In the genomic region with DNA sequence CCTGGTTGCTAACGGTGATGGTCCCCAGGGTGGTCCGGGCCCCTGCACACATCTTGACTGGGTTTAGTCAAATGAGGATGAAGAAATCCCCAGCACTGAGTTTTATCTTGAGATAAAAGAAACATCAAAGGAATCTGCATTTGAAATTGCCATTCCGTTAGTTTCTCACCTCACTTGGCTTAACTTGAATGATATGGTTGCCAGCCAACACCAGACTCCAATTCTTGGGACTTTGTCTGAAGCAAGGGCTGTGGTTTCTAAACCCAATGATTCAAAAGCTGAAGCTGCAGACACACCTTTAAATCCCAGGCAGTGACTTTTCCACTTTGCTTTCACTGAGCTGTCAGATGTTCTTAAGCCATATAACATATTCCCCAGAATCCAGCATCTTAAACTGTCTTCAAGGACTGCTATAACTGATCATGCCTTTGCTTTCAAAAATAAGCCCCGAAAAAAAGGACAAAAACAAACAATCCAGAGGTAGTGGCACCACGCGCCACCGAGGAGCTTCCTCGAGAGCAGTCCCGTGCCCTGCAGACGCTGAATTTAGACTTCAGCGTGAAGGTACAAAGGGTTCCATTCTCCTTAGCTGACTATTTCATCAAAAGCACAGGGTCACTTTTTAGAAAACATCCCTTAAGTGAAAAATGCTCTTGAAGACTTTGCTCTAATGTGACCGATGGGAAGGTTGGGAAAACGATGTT, we compare ENCODE assay signal across 15 cellular contexts.
DNase-seq lines count a peak whose midpoint lies in the region; ATAC-seq and TF ChIP-seq lines count a peak whose summit lies in the region.
"Had no signal": no experiment of that assay in that cellular context is flagged by ENCODE, and none has a peak within 500 bp of the region (broad histone marks: within the 10 kb centered on the region; RNA-seq: fewer than 3 reads in every experiment).

No MANE protein-coding gene starts in this region.

- H3K36me3 Mint-ChIP-seq in CD14-positive monocyte (peaks cover 17 to 25% of the 10 kb centered on the region in 2 donors), glutamatergic neuron (ENCODE audit: unreplicated experiment) (no peaks in the 10 kb centered on the region)

- in situ Hi-C loops in SK-MEL-5 (cut with HindIII; ENCODE audit: low pct_unique_long_range_greater_than_20kb, low sequenced_read_pairs), result no loop called here

- no peak overlapping the region for H3K4me3 Mint-ChIP-seq in CD14-positive monocyte
- no peak overlapping the region for H3K4me3 Mint-ChIP-seq in glutamatergic neuron (ENCODE audit: unreplicated experiment)

- H3K4me1 Mint-ChIP-seq in CD14-positive monocyte (peaks cover 77% of the 10 kb centered on the region), glutamatergic neuron (ENCODE audit: low read depth, unreplicated experiment) (peaks cover 63% of the 10 kb centered on the region)

- no peak for ATAC-seq in HG02885 (IDR thresholded peaks at IDR 0.05; ENCODE audit: poor library complexity, unreplicated experiment)
- ATAC-seq: right lobe of liver had no signal

- DNase-seq in CD14-positive monocyte (ENCODE audit: low spot score) (peak; percentile 14), SK-MEL-5 (ENCODE audit: low read depth, low spot score) (peak; percentile 71), glutamatergic neuron (peak; percentile 10), posterior vena cava (ENCODE audit: low spot score) (peak; percentile 19), NCI-H146 treated with DMSO at 0.1 percent for 48 hours (lab: John Stamatoyannopoulos, UW; ENCODE audit: unreplicated experiment) (no peak), NCI-H2196 treated with DMSO at 0.1 percent for 48 hours (lab: John Stamatoyannopoulos, UW; ENCODE audit: unreplicated experiment) (no peak)
- DNase-seq: activated effector memory CD4-positive, alpha-beta T cell treated with Interleukin-2 at 50 U/mL for 16 hours; dermis blood vessel endothelial cell; GF-D8; NCI-H146; NCI-H226; stimulated activated CD4-positive, alpha-beta T cell treated with anti-CD3 and anti-CD28 coated beads, Interleukin-1b, Interleukin-23, amount 100 ng/mL, for 48 hours; WERI-Rb-1 had no signal

- peaks cover 0 to 2% (median 2%) of the 10 kb centered on the region in 3 donors for H3K27me3 Mint-ChIP-seq in CD14-positive monocyte (ENCODE audit: low read depth in 3 of 3)
- H3K27me3 Mint-ChIP-seq in glutamatergic neuron (ENCODE audit: unreplicated experiment), result peaks cover 13% of the 10 kb centered on the region

- intact Hi-C loops in CD14-positive monocyte (cut with micrococcal nuclease), result no loop called here
- intact Hi-C loops in posterior vena cava (cut with DNase I), result no loop called here

- TF ChIP-seq CTCF in CD14-positive monocyte (IDR thresholded peaks at IDR 0.05), result no peak
- TF ChIP-seq CTCF in glutamatergic neuron (IDR thresholded peaks at IDR 0.05; ENCODE audit: partially characterized antibody, unreplicated experiment), result no peak

- no peaks in the 10 kb centered on the region for H3K9me3 Mint-ChIP-seq in CD14-positive monocyte
- H3K9me3 Mint-ChIP-seq in glutamatergic neuron (ENCODE audit: unreplicated experiment), result peaks cover 12% of the 10 kb centered on the region

- H3K27ac Mint-ChIP-seq in CD14-positive monocyte, result peak overlapping the region in 6 of 7 donors; percentile 15 to 78 (median 68)
- H3K27ac Mint-ChIP-seq in glutamatergic neuron (ENCODE audit: unreplicated experiment), result peak overlapping the region; percentile 43

Comparison
In these comparisons a context has a peak if more than half of its experiments do, and no peak if none do; other contexts are left out.
1. DNase-seq: peak in CD14-positive monocyte (single experiment), SK-MEL-5 (single experiment), glutamatergic neuron (single experiment) and posterior vena cava (single experiment); none in NCI-H146 treated with DMSO at 0.1 percent for 48 hours (single experiment) and NCI-H2196 treated with DMSO at 0.1 percent for 48 hours (single experiment).